In genomic region chr14:75051556-75051899, GRCh38 we compare ENCODE assay signal across 1 cellular context.
TF ChIP-seq lines count a peak whose summit lies in the region.

No MANE protein-coding gene starts in this region.

TF ChIP-seq in K562, 482 proteins besides CTCF, POLR2A, EP300 and RAD21:
- TF ChIP-seq HDAC1 (IDR thresholded peaks at IDR 0.05) (0 out of 4 replicates have a peak, but pooled peaks of 1 of the 2 experiments have one; percentile 2), TRIM24 (IDR thresholded peaks at IDR 0.05) (0 out of 4 replicates have a peak, but pooled peaks of 1 of the 2 experiments have one; percentile 7), ATF2 (CRISPR knock-in tag; IDR thresholded peaks at IDR 0.05) (no peak), L3MBTL2 (IDR thresholded peaks at IDR 0.05) (0 out of 2 replicates have a peak, but pooled peaks have one; percentile 3), NFIC (IDR thresholded peaks at IDR 0.05) (0 out of 2 replicates have a peak, but pooled peaks have one; percentile 7)
TF ChIP-seq in K562: peak in this region for 4.
